In genomic region chr9:129619787-129620668, GRCh38 we compare ENCODE assay signal across 9 cellular contexts. TPM values are rescaled to one million over a fixed set of nuclear protein-coding genes. Genes with fewer than 3 reads are reported as not detected.
DNase-seq lines count a peak whose midpoint lies in the region; ATAC-seq and TF ChIP-seq lines count a peak whose summit lies in the region.
"Had no signal": no experiment of that assay in that cellular context is flagged by ENCODE, and none has a peak within 500 bp of the region (broad histone marks: within the 10 kb centered on the region; RNA-seq: fewer than 3 reads in every experiment).

No MANE protein-coding gene starts in this region.

- peak overlapping the region; percentile 76 for H3K4me3 ChIP-seq in endodermal cell (ENCODE audit: low read length)

- H3K27me3 Mint-ChIP-seq in endodermal cell (ENCODE audit: insufficient read depth) (peaks cover 38% of the 10 kb centered on the region), natural killer cell (ENCODE audit: low read depth in 2 of 2) (peaks cover 16 to 20% of the 10 kb centered on the region in 2 donors), endothelial cell (ENCODE audit: unreplicated experiment) (peaks cover 17% of the 10 kb centered on the region)

- H3K4me1 Mint-ChIP-seq in endodermal cell (peaks cover 10% of the 10 kb centered on the region), natural killer cell (peaks cover 5 to 7% of the 10 kb centered on the region in 2 donors), endothelial cell (ENCODE audit: unreplicated experiment) (peaks cover 10% of the 10 kb centered on the region)

- H3K9me3 ChIP-seq in endodermal cell (ENCODE audit: control insufficient read depth, low read length) = no peaks in the 10 kb centered on the region

- H3K9ac ChIP-seq in endodermal cell (ENCODE audit: extremely low read depth, low read length, poor library complexity, severe bottlenecking) = no peak overlapping the region

- H3K36me3 Mint-ChIP-seq in endodermal cell (ENCODE audit: low read depth) = no peaks in the 10 kb centered on the region
- H3K36me3 Mint-ChIP-seq in natural killer cell = no peaks in the 10 kb centered on the region
- peaks cover 5% of the 10 kb centered on the region for H3K36me3 Mint-ChIP-seq in endothelial cell (ENCODE audit: low read depth, unreplicated experiment)

- no peak overlapping the region for H3K27ac ChIP-seq in endodermal cell (ENCODE audit: low read depth, low read length)

- H3K27me3 ChIP-seq in endodermal cell (ENCODE audit: control insufficient read depth, insufficient read depth, low read length, poor library complexity, severe bottlenecking) = peaks cover 30% of the 10 kb centered on the region

- H3K4me1 ChIP-seq in endodermal cell (ENCODE audit: control insufficient read depth, insufficient read depth, low read length) = no peaks in the 10 kb centered on the region

- peak; percentile 10 for DNase-seq in DMS114 treated with DMSO at 0.1 percent for 48 hours (lab: John Stamatoyannopoulos, UW; ENCODE audit: unreplicated experiment)
- peak; percentile 14 for DNase-seq in NCI-H2227 treated with DMSO at 0.1 percent for 48 hours (lab: John Stamatoyannopoulos, UW)
- peak; percentile 78 for DNase-seq in endodermal cell
- no peak for DNase-seq in natural killer cell
- no peak for DNase-seq in endothelial cell (ENCODE audit: low spot score)
- DNase-seq in NCI-H510A treated with DMSO at 0.1 percent for 48 hours (lab: John Stamatoyannopoulos, UW) = no peak

- WGBS in endodermal cell (ENCODE audit: insufficient coverage in 1 of 2, insufficient read length in 1 of 2), 2 experiments = 3 to 6% methylated on average over 37 to 82 of the region's 82 CpGs

- intact Hi-C loops in natural killer cell (cut with micrococcal nuclease) = no loop called here

- no peaks in the 10 kb centered on the region for H3K9me3 Mint-ChIP-seq in endodermal cell
- H3K9me3 Mint-ChIP-seq in natural killer cell = no peaks in the 10 kb centered on the region
- H3K9me3 Mint-ChIP-seq in endothelial cell (ENCODE audit: unreplicated experiment) = no peaks in the 10 kb centered on the region

- TF ChIP-seq CTCF in endodermal cell (conservative IDR thresholded peaks at IDR 0.05) (peak; percentile 42), natural killer cell (IDR thresholded peaks at IDR 0.05) (no peak), endothelial cell (IDR thresholded peaks at IDR 0.05; ENCODE audit: unreplicated experiment) (no peak)

- ATAC-seq in natural killer cell (peak in 2 of 3 donors; percentile 25 to 38), GM21786 (IDR thresholded peaks at IDR 0.05; ENCODE audit: unreplicated experiment) (no peak), GM19395 (IDR thresholded peaks at IDR 0.05; ENCODE audit: unreplicated experiment) (no peak)

- H3K27ac Mint-ChIP-seq in endodermal cell (no peak overlapping the region), natural killer cell (no peak overlapping the region), endothelial cell (ENCODE audit: unreplicated experiment) (no peak overlapping the region)

- H3K4me3 Mint-ChIP-seq in endodermal cell (peak overlapping the region; percentile 47), natural killer cell (no peak overlapping the region), endothelial cell (ENCODE audit: unreplicated experiment) (no peak overlapping the region)

- no peaks in the 10 kb centered on the region for H3K36me3 ChIP-seq in endodermal cell (ENCODE audit: control insufficient read depth, insufficient read depth, low read length)

RNA-seq across cellular contexts. Expression of gene C9orf50, which starts 0.9 kb away (rescaled TPM):
- total RNA-seq in endodermal cell (not detected), natural killer cell (not detected), endothelial cell (ENCODE audit: unreplicated experiment) (not detected)
- polyA plus RNA-seq in endodermal cell (2013, experiment 1 of 2) = not detected
- not detected for polyA plus RNA-seq in endodermal cell (2013, experiment 2 of 2)
- total RNA-seq: frontal cortex had no signal

RNA-seq across cellular contexts. Expression of gene NTMT1, which starts 5.9 kb away (rescaled TPM):
- total RNA-seq in endodermal cell = 10 to 100 TPM; 39.6 to 49.1 TPM
- polyA plus RNA-seq in endodermal cell (2013, experiment 1 of 2) = 40.4 TPM
- polyA plus RNA-seq in endodermal cell (2013, experiment 2 of 2) = 40.9 TPM
- total RNA-seq in natural killer cell = 10 to 100 TPM; 17.1 to 23.5 (median 17.1) TPM
- total RNA-seq in endothelial cell (ENCODE audit: unreplicated experiment) = 16.7 TPM

RNA-seq across cellular contexts. Expression of gene ASB6, which starts 21.9 kb away (rescaled TPM):
- total RNA-seq in endodermal cell (10 to 100 TPM; 19.8 to 20.2 TPM), natural killer cell (10 to 100 TPM; 21.9 to 35.4 (median 32.4) TPM), endothelial cell (ENCODE audit: unreplicated experiment) (26.2 TPM)
- polyA plus RNA-seq in endodermal cell (2013, experiment 1 of 2) = 17.7 TPM
- 14.9 TPM for polyA plus RNA-seq in endodermal cell (2013, experiment 2 of 2)

RNA-seq across cellular contexts. Expression of gene PRRX2, which starts 45.4 kb away (rescaled TPM):
- total RNA-seq in endodermal cell = 1 to 10 TPM; 1.0 to 3.8 TPM
- 5.4 TPM for polyA plus RNA-seq in endodermal cell (2013, experiment 1 of 2)
- 6.0 TPM for polyA plus RNA-seq in endodermal cell (2013, experiment 2 of 2)
- not detected for total RNA-seq in natural killer cell
- 0.21 TPM for total RNA-seq in endothelial cell (ENCODE audit: unreplicated experiment)
- total RNA-seq: frontal cortex had no signal

Comparison
In these comparisons a context has a peak if more than half of its experiments do, and no peak if none do; other contexts are left out.
1. DNase-seq: peak in DMS114 treated with DMSO at 0.1 percent for 48 hours (single experiment), NCI-H2227 treated with DMSO at 0.1 percent for 48 hours (single experiment) and endodermal cell (single experiment); none in natural killer cell (single experiment), endothelial cell (single experiment) and NCI-H510A treated with DMSO at 0.1 percent for 48 hours (single experiment).
2. ATAC-seq: peak in natural killer cell (2 of 3); none in GM21786 (single experiment) and GM19395 (single experiment).